ENCODE assay signal across 1 cellular context in genomic region chr2:44616616-44617266, GRCh38.
TF ChIP-seq lines count a peak whose summit lies in the region.

No MANE protein-coding gene starts in this region.

TF ChIP-seq in GM12878, 131 proteins besides CTCF, POLR2A, EP300 and RAD21 (continued from another document):
- TF ChIP-seq E4F1 (IDR thresholded peaks at IDR 0.05; ENCODE audit: borderline replicate concordance, partially characterized antibody) (no peak), TCF7 (IDR thresholded peaks at IDR 0.05; ENCODE audit: borderline replicate concordance) (peak; percentile 92), USF2 (IDR thresholded peaks at IDR 0.05; ENCODE audit: borderline replicate concordance, low read depth, low read length) (no peak), FOXK2 (IDR thresholded peaks at IDR 0.05) (no peak), NFIC (IDR thresholded peaks at IDR 0.05; ENCODE audit: low read depth, low read length) (peak; percentile 87), ZNF207 (IDR thresholded peaks at IDR 0.05; ENCODE audit: borderline replicate concordance) (no peak), NFYA (IDR thresholded peaks at IDR 0.05; ENCODE audit: borderline replicate concordance, low read depth, low read length) (no peak), CEBPB (IDR thresholded peaks at IDR 0.05; ENCODE audit: borderline replicate concordance in 1 of 2, low read depth in 2 of 2, low read length in 2 of 2) (peak in 1 of 2 experiments; percentile 64; a peak in 1 of 4 replicates), FOXM1 (IDR thresholded peaks at IDR 0.05; ENCODE audit: low read depth, low read length) (peak; percentile 62; the same call in 1 of the 2 replicates)
